In genomic region chr13:95323930-95324662, GRCh38 we compare ENCODE assay signal across 20 cellular contexts. TPM values are rescaled to one million over a fixed set of nuclear protein-coding genes. Genes with fewer than 3 reads are reported as not detected.
DNase-seq lines count a peak whose midpoint lies in the region; TF ChIP-seq lines count a peak whose summit lies in the region.
"Had no signal": no experiment of that assay in that cellular context is flagged by ENCODE, and none has a peak within 500 bp of the region (broad histone marks: within the 10 kb centered on the region; RNA-seq: fewer than 3 reads in every experiment).

No MANE protein-coding gene starts in this region.

- in situ Hi-C loops in GM13977 (cut with MboI; ENCODE audit: low pct_unique_long_range_greater_than_20kb, low sequenced_read_pairs, unreplicated experiment) = no loop called here

- H3K4me1 Mint-ChIP-seq in neural crest cell = peaks cover 26% of the 10 kb centered on the region
- H3K4me1 Mint-ChIP-seq: activated CD4-positive, alpha-beta T cell treated with anti-CD3 and anti-CD28 coated beads, Interleukin-2, amount 10 ng/mL, durations not matched to agents 7 days and 5 days; IgD-negative memory B cell had no signal

- H3K4me3 Mint-ChIP-seq in neural crest cell = no peak overlapping the region
- H3K4me3 Mint-ChIP-seq: activated CD4-positive, alpha-beta T cell treated with anti-CD3 and anti-CD28 coated beads, Interleukin-2, amount 10 ng/mL, durations not matched to agents 7 days and 5 days; IgD-negative memory B cell; T-helper 2 cell treated with Interferon-gamma antibody and Interleukin-4, amounts not matched to agents 5 μg/mL and 100 μg/mL, for 36 hours had no signal

- TF ChIP-seq CTCF in neural crest cell (conservative IDR thresholded peaks at IDR 0.05) = no peak
- TF ChIP-seq CTCF in GM13977 (IDR thresholded peaks at IDR 0.05; ENCODE audit: extremely low read depth, insufficient read depth, missing control alignments) = no peak

- H3K36me3 Mint-ChIP-seq in neural crest cell (ENCODE audit: low read depth) = no peaks in the 10 kb centered on the region
- H3K36me3 Mint-ChIP-seq: activated naive CD4-positive, alpha-beta T cell treated with anti-CD3 and anti-CD28 coated beads, Interleukin-2, amount 50 U/mL, for 72 hours; IgD-negative memory B cell had no signal

- H3K27ac Mint-ChIP-seq in neural crest cell (ENCODE audit: unreplicated experiment) = peak overlapping the region; percentile 86
- H3K27ac Mint-ChIP-seq: activated CD4-positive, alpha-beta T cell treated with anti-CD3 and anti-CD28 coated beads, Interleukin-2, amount 10 ng/mL, durations not matched to agents 7 days and 5 days; activated naive CD4-positive, alpha-beta T cell treated with anti-CD3 and anti-CD28 coated beads, Interleukin-2, amount 50 U/mL, for 72 hours; IgD-negative memory B cell; progenitor cell of endocrine pancreas; T-helper 2 cell treated with Interferon-gamma antibody and Interleukin-4, amounts not matched to agents 5 μg/mL and 100 μg/mL, for 36 hours had no signal

- no peaks in the 10 kb centered on the region for H3K27me3 Mint-ChIP-seq in neural crest cell (ENCODE audit: low read depth)
- H3K27me3 Mint-ChIP-seq: activated CD4-positive, alpha-beta T cell treated with anti-CD3 and anti-CD28 coated beads, Interleukin-2, amount 10 ng/mL, durations not matched to agents 7 days and 5 days; IgD-negative memory B cell; progenitor cell of endocrine pancreas had no signal

- DNase-seq in Daoy (ENCODE audit: low read depth) (peak; percentile 7), NCI-H146 (lab: John Stamatoyannopoulos, UW) (peak; percentile 70), astrocyte of the hippocampus (ENCODE audit: low read depth, low spot score) (peak; percentile 18), neural crest cell (ENCODE audit: low read depth, low spot score) (peak; percentile 11), GM13977 (ENCODE audit: low spot score) (no peak), NCI-H1694 (lab: John Stamatoyannopoulos, UW) (no peak)
- DNase-seq in stimulated activated CD4-positive, alpha-beta T cell treated with anti-CD3 and anti-CD28 coated beads, Interleukin-4, amount 100 ng/mL, for 24 hours = no peak
- DNase-seq: activated CD4-positive, alpha-beta T cell treated with anti-CD3 and anti-CD28 coated beads, Interleukin-2, amount 10 ng/mL, durations not matched to agents 7 days and 5 days; amygdala; hippocampal formation; mammary epithelial cell; NCI-H187; NCI-H2227 treated with DMSO at 0.1 percent for 48 hours; right lobe of liver; Right ventricle myocardium superior; tibial artery had no signal

- H3K9me3 Mint-ChIP-seq in neural crest cell = no peaks in the 10 kb centered on the region
- H3K9me3 Mint-ChIP-seq: activated CD4-positive, alpha-beta T cell treated with anti-CD3 and anti-CD28 coated beads, Interleukin-2, amount 10 ng/mL, durations not matched to agents 7 days and 5 days; activated naive CD4-positive, alpha-beta T cell treated with anti-CD3 and anti-CD28 coated beads, Interleukin-2, amount 50 U/mL, for 72 hours; IgD-negative memory B cell; T-helper 2 cell treated with Interferon-gamma antibody and Interleukin-4, amounts not matched to agents 5 μg/mL and 100 μg/mL, for 36 hours had no signal

RNA-seq across cellular contexts. Expression of gene ABCC4, which starts 22.8 kb away (rescaled TPM):
- total RNA-seq in Daoy (2014; rRNA removed; shearing (Covaris generic)) = 10.8 and 13.1 TPM in 2 replicates
- 21.8 and 24.8 TPM in 2 replicates for total RNA-seq in neural crest cell

Comparison
In these comparisons a context has a peak if more than half of its experiments do, and no peak if none do; other contexts are left out.
1. DNase-seq: peak in Daoy (single experiment), NCI-H146 (single experiment), astrocyte of the hippocampus (single experiment) and neural crest cell (single experiment); none in GM13977 (single experiment), NCI-H1694 (single experiment) and stimulated activated CD4-positive, alpha-beta T cell treated with anti-CD3 and anti-CD28 coated beads, Interleukin-4, amount 100 ng/mL, for 24 hours (single experiment).